ENCODE assay signal across 14 cellular contexts in genomic region chr10:3757250-3757637, GRCh38.
A peak's percentile ranks its signal among the peaks of the same experiment; 100 is the strongest.
DNase-seq lines count a peak whose midpoint lies in the region; ATAC-seq and TF ChIP-seq lines count a peak whose summit lies in the region.
"Had no signal": no experiment of that assay in that cellular context is flagged by ENCODE, and none has a peak within 500 bp of the region (broad histone marks: within the 10 kb centered on the region; RNA-seq: fewer than 3 reads in every experiment).

No MANE protein-coding gene starts in this region.

- H3K27me3 Mint-ChIP-seq in T-helper 2 cell treated with Interferon-gamma antibody and Interleukin-4, amounts not matched to agents 5 μg/mL and 100 μg/mL, for 36 hours (ENCODE audit: low read depth) = no peaks in the 10 kb centered on the region
- no peaks in the 10 kb centered on the region for H3K27me3 Mint-ChIP-seq in stimulated activated naive CD8-positive, alpha-beta T cell treated with anti-CD3 and anti-CD28 coated beads, Interleukin-15, amount 100 ng/mL, for 72 hours

- H3K27ac ChIP-seq in epithelial cell of prostate = peak overlapping the region; percentile 91
- H3K27ac ChIP-seq: dorsolateral prefrontal cortex had no signal

- ATAC-seq in stimulated activated naive CD8-positive, alpha-beta T cell treated with anti-CD3 and anti-CD28 coated beads, Interleukin-15, amount 100 ng/mL, for 72 hours = peak; percentile 35
- ATAC-seq in HG02763 (IDR thresholded peaks at IDR 0.05; ENCODE audit: unreplicated experiment) = no peak

- peak overlapping the region; percentile 70 for H3K4me3 Mint-ChIP-seq in T-helper 2 cell treated with Interferon-gamma antibody and Interleukin-4, amounts not matched to agents 5 μg/mL and 100 μg/mL, for 36 hours
- H3K4me3 Mint-ChIP-seq in stimulated activated naive CD8-positive, alpha-beta T cell treated with anti-CD3 and anti-CD28 coated beads, Interleukin-15, amount 100 ng/mL, for 72 hours = peak overlapping the region; percentile 88 to 93
- H3K4me3 Mint-ChIP-seq: nephron had no signal

- H3K27ac Mint-ChIP-seq in T-helper 2 cell treated with Interferon-gamma antibody and Interleukin-4, amounts not matched to agents 5 μg/mL and 100 μg/mL, for 36 hours = peak overlapping the region; percentile 94
- H3K27ac Mint-ChIP-seq in stimulated activated naive CD8-positive, alpha-beta T cell treated with anti-CD3 and anti-CD28 coated beads, Interleukin-15, amount 100 ng/mL, for 72 hours = peak overlapping the region; percentile 100

- H3K36me3 Mint-ChIP-seq in T-helper 2 cell treated with Interferon-gamma antibody and Interleukin-4, amounts not matched to agents 5 μg/mL and 100 μg/mL, for 36 hours (ENCODE audit: low read depth) = no peaks in the 10 kb centered on the region

- H3K4me1 Mint-ChIP-seq in T-helper 2 cell treated with Interferon-gamma antibody and Interleukin-4, amounts not matched to agents 5 μg/mL and 100 μg/mL, for 36 hours (ENCODE audit: low read depth) = peaks cover 60% of the 10 kb centered on the region
- peaks cover 74% of the 10 kb centered on the region for H3K4me1 Mint-ChIP-seq in stimulated activated naive CD8-positive, alpha-beta T cell treated with anti-CD3 and anti-CD28 coated beads, Interleukin-15, amount 100 ng/mL, for 72 hours

- peak; percentile 76 for DNase-seq in activated CD8-positive, alpha-beta memory T cell treated with anti-CD3 and anti-CD28 coated beads for 24 hours
- DNase-seq in activated CD8-positive, alpha-beta memory T cell treated with anti-CD3 and anti-CD28 coated beads, Interleukin-2, amount 50 U/mL, for 4 hours = no peak
- DNase-seq in T-helper 2 cell treated with Interferon-gamma antibody and Interleukin-4, amounts not matched to agents 5 μg/mL and 100 μg/mL, for 36 hours (ENCODE audit: low spot score) = no peak
- DNase-seq in epithelial cell of prostate (ENCODE audit: low read depth, low spot score) (no peak), DMS153 (lab: John Stamatoyannopoulos, UW) (no peak), erythroblast (lab: John Stamatoyannopoulos, UW) (no peak)
- no peak for DNase-seq in stimulated activated naive CD8-positive, alpha-beta T cell treated with anti-CD3 and anti-CD28 coated beads, Interleukin-15, amount 100 ng/mL, for 72 hours
- DNase-seq: ACHN, anterior cingulate cortex, dorsolateral prefrontal cortex, H7, NCI-H1694 had no signal

- peaks cover 5% of the 10 kb centered on the region for H3K9me3 Mint-ChIP-seq in T-helper 2 cell treated with Interferon-gamma antibody and Interleukin-4, amounts not matched to agents 5 μg/mL and 100 μg/mL, for 36 hours
- peaks cover 5 to 8% of the 10 kb centered on the region in 2 donors for H3K9me3 Mint-ChIP-seq in stimulated activated naive CD8-positive, alpha-beta T cell treated with anti-CD3 and anti-CD28 coated beads, Interleukin-15, amount 100 ng/mL, for 72 hours
- H3K9me3 Mint-ChIP-seq: nephron had no signal

- no peak for TF ChIP-seq POLR2A in erythroblast (IDR thresholded peaks at IDR 0.05; ENCODE audit: low read length)
